Comparison of ENCODE assay signal across 1 cellular context in genomic region chr1:208232639-208233038, GRCh38.
TF ChIP-seq lines count a peak whose summit lies in the region.

No MANE protein-coding gene starts in this region.

TF ChIP-seq in IMR-90, 13 proteins besides CTCF, POLR2A, EP300 and RAD21:
- TF ChIP-seq RFX5 (IDR thresholded peaks at IDR 0.05; ENCODE audit: low read depth, low read length) (no peak), CHD1 (IDR thresholded peaks at IDR 0.05; ENCODE audit: low read depth, low read length) (no peak)
